ENCODE assay signal across 8 cellular contexts in genomic region chr2:241036964-241037421, GRCh38. TPM values are rescaled to one million over a fixed set of nuclear protein-coding genes. Genes with fewer than 3 reads are reported as not detected.
DNase-seq lines count a peak whose midpoint lies in the region; ATAC-seq, FAIRE-seq and TF ChIP-seq lines count a peak whose summit lies in the region.
"Had no signal": no experiment of that assay in that cellular context is flagged by ENCODE, and none has a peak within 500 bp of the region (broad histone marks: within the 10 kb centered on the region; RNA-seq: fewer than 3 reads in every experiment).

No MANE protein-coding gene starts in this region.

- no peaks in the 10 kb centered on the region for H3K4me1 Mint-ChIP-seq in astrocyte (ENCODE audit: low read depth, unreplicated experiment)
- H3K4me1 Mint-ChIP-seq: endodermal cell had no signal

- 86 to 95% (median 87%) methylated on average over 6 to 18 of the region's 18 CpGs for WGBS in spleen, 5 donors

- H3K4me1 ChIP-seq in astrocyte (ENCODE audit: insufficient read depth, low read length) (peaks cover 7% of the 10 kb centered on the region), spleen (peaks cover 0 to 45% (median 32%) of the 10 kb centered on the region in 6 donors)

- no peak for TF ChIP-seq CTCF in astrocyte (IDR thresholded peaks at IDR 0.05; ENCODE audit: insufficient read depth, low read depth, low read length)
- TF ChIP-seq CTCF in spleen (IDR thresholded peaks at IDR 0.05 in 8 of 11, conservative IDR thresholded peaks at IDR 0.05 in 3 of 11): no peak

- H3K36me3 Mint-ChIP-seq in astrocyte (ENCODE audit: low read depth, unreplicated experiment): peaks cover 2% of the 10 kb centered on the region

- H3K9me3 Mint-ChIP-seq in astrocyte (ENCODE audit: unreplicated experiment): peaks cover 2% of the 10 kb centered on the region
- H3K9me3 Mint-ChIP-seq: endodermal cell had no signal

- H3K79me2 ChIP-seq in astrocyte (ENCODE audit: insufficient read depth, low read length): no peaks in the 10 kb centered on the region

- no peak overlapping the region for H3K27ac ChIP-seq in astrocyte (ENCODE audit: low read depth, low read length)
- peak overlapping the region in 7 of 8 donors; percentile 31 to 79 (median 49) for H3K27ac ChIP-seq in spleen

- peak; percentile 6 for TF ChIP-seq POLR2A in GM19193 (IDR thresholded peaks at IDR 0.05; ENCODE audit: extremely low read depth, insufficient read depth, insufficient read length)
- no peak for TF ChIP-seq POLR2A in spleen (IDR thresholded peaks at IDR 0.05)

- FAIRE-seq in astrocyte (lab: Jason Lieb, UNC): no peak

- H3K36me3 ChIP-seq in astrocyte (ENCODE audit: insufficient read depth, low read length) (no peaks in the 10 kb centered on the region), spleen (peaks cover 0 to 67% (median 6%) of the 10 kb centered on the region in 6 donors)

- H3K4me3 ChIP-seq in astrocyte (ENCODE audit: insufficient read depth, low read depth, low read length): no peak overlapping the region
- H3K4me3 ChIP-seq in spleen: peak overlapping the region; percentile 30 to 74 (median 38)

- H3K27me3 ChIP-seq in astrocyte (ENCODE audit: insufficient read depth, low read length): peaks cover 7% of the 10 kb centered on the region
- peaks cover 0 to 5% (median 0%) of the 10 kb centered on the region in 7 donors for H3K27me3 ChIP-seq in spleen (replicated peaks in 1 of 7)

- no peaks in the 10 kb centered on the region for H3K9me3 ChIP-seq in astrocyte (ENCODE audit: insufficient read depth, low read depth, low read length)
- H3K9me3 ChIP-seq in spleen: no peaks in the 10 kb centered on the region

- peak overlapping the region; percentile 41 for H3K27ac Mint-ChIP-seq in astrocyte (ENCODE audit: unreplicated experiment)
- H3K27ac Mint-ChIP-seq: endodermal cell had no signal

- no peak overlapping the region for H2AFZ ChIP-seq in astrocyte (ENCODE audit: low read depth, low read length)

- peaks cover 3% of the 10 kb centered on the region for H4K20me1 ChIP-seq in astrocyte (ENCODE audit: insufficient read depth, low read length)

- intact Hi-C loops in spleen (cut with DNase I; ENCODE audit: low total_unique reads): no loop called here

- peak overlapping the region; percentile 75 for H3K4me2 ChIP-seq in astrocyte (ENCODE audit: low read length)

- H3K9ac ChIP-seq in astrocyte (ENCODE audit: low read length): no peak overlapping the region

- ATAC-seq in HG03175 (IDR thresholded peaks at IDR 0.05; ENCODE audit: unreplicated experiment): peak; percentile 13
- no peak for ATAC-seq in HG03108 (IDR thresholded peaks at IDR 0.05; ENCODE audit: unreplicated experiment)

- peaks cover 69% of the 10 kb centered on the region for H3K27me3 Mint-ChIP-seq in astrocyte (ENCODE audit: low read depth, unreplicated experiment)

- DNase-seq in astrocyte (ENCODE audit: low read depth): no peak
- peak; percentile 82 for DNase-seq in spleen
- DNase-seq in hypothalamus (lab: John Stamatoyannopoulos, UW): no peak
- no peak for DNase-seq in SIG-M5 (lab: John Stamatoyannopoulos, UW)

- H3K4me3 Mint-ChIP-seq in astrocyte (ENCODE audit: unreplicated experiment): no peak overlapping the region

RNA-seq across cellular contexts. Expression of gene SNED1, which starts 38.6 kb away (rescaled TPM):
- total RNA-seq in astrocyte (0.23 and 0.48 TPM in 2 replicates), spleen (10 to 100 TPM; 41.2 to 85.3 (median 66.2) TPM)
- polyA plus RNA-seq in spleen: 1 to 10 TPM; 2.6 to 9.5 (median 4.6) TPM

Comparison
In these comparisons a context has a peak if more than half of its experiments do, and no peak if none do; other contexts are left out.
1. RNA of gene SNED1, which starts 38.6 kb away (total RNA-seq): 41.2 to 85.3 TPM in spleen; 0.23 to 0.48 TPM in astrocyte; every median in the first group is over 10 times any median in the second.